Comparison of ENCODE assay signal across 12 cellular contexts in the genomic region with DNA sequence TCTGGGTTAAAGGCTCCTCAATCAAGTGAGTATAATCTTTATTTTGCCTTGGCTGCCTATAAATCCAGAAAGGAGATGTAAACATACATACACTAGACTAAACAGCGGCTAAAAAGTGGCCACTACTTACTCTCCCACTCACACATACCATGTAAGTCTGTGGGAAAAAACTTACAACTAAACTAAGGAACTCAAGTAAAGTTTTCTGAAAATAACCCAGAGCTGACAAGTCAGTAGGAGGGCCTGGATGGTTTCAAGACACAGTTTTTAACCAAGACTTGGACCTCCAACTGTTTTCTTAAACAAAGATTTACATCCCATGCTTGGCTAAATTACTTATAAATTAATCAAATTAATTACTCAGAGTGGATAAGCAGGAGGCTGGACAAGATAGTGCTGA.
"Had no signal": no experiment of that assay in that cellular context is flagged by ENCODE, and none has a peak within 500 bp of the region (broad histone marks: within the 10 kb centered on the region; RNA-seq: fewer than 3 reads in every experiment).

No MANE protein-coding gene starts in this region.

- H3K4me1 ChIP-seq: neural progenitor cell, SJSA1, thyroid gland had no signal

- H3K4me1 Mint-ChIP-seq: activated naive CD8-positive, alpha-beta T cell treated with anti-CD3 and anti-CD28 coated beads, Interleukin-2, amount 10 ng/mL, durations not matched to agents 7 days and 5 days; neural progenitor cell had no signal

- H3K9me3 ChIP-seq: ovary, sigmoid colon, thyroid gland had no signal

- H3K36me3 ChIP-seq: ovary, sigmoid colon, thyroid gland had no signal

- H3K4me3 ChIP-seq: neural progenitor cell, ovary, sigmoid colon, SJSA1, thyroid gland had no signal

- DNase-seq: activated CD4-positive, alpha-beta T cell treated with anti-CD3 and anti-CD28 coated beads, Interleukin-2, amount 50 U/mL, for 1 hour; activated naive CD4-positive, alpha-beta T cell; activated naive CD8-positive, alpha-beta T cell treated with anti-CD3 and anti-CD28 coated beads, Interleukin-2, amount 10 ng/mL, durations not matched to agents 7 days and 5 days; erythroblast; left ventricle myocardium superior; ovary; sigmoid colon; stimulated activated CD4-positive, alpha-beta T cell treated with anti-CD3 and anti-CD28 coated beads, Interleukin-1b, Interleukin-23, amount 100 ng/mL, for 48 hours; thyroid gland had no signal

- H3K27me3 ChIP-seq: neural progenitor cell, ovary, sigmoid colon, SJSA1, thyroid gland had no signal

- H3K4me3 Mint-ChIP-seq: activated naive CD8-positive, alpha-beta T cell treated with anti-CD3 and anti-CD28 coated beads, Interleukin-2, amount 10 ng/mL, durations not matched to agents 7 days and 5 days; activated T-helper 1 cell treated with anti-CD3 and anti-CD28 coated beads, Interleukin-12 subunit alpha, Interleukin-12 subunit beta, Interleukin-2, Interleukin-4 antibody, amounts not matched to agents 30 ng/mL and 10 ng/mL and 1 ng/mL, durations not matched to agents 14 hours and 24 hours and 36 hours; neural progenitor cell had no signal

- H3K27me3 Mint-ChIP-seq: activated naive CD8-positive, alpha-beta T cell treated with anti-CD3 and anti-CD28 coated beads, Interleukin-2, amount 10 ng/mL, durations not matched to agents 7 days and 5 days had no signal

- H3K4me2 ChIP-seq: neural progenitor cell had no signal

- H3K27ac Mint-ChIP-seq: activated naive CD8-positive, alpha-beta T cell treated with anti-CD3 and anti-CD28 coated beads, Interleukin-2, amount 10 ng/mL, durations not matched to agents 7 days and 5 days; activated T-helper 1 cell treated with anti-CD3 and anti-CD28 coated beads, Interleukin-12 subunit alpha, Interleukin-12 subunit beta, Interleukin-2, Interleukin-4 antibody, amounts not matched to agents 30 ng/mL and 10 ng/mL and 1 ng/mL, durations not matched to agents 14 hours and 24 hours and 36 hours; neural progenitor cell had no signal

- H2AFZ ChIP-seq: neural progenitor cell had no signal

- H3K27ac ChIP-seq: neural progenitor cell, ovary, SJSA1, thyroid gland had no signal

- H3K9ac ChIP-seq: neural progenitor cell had no signal
